In the genomic region with DNA sequence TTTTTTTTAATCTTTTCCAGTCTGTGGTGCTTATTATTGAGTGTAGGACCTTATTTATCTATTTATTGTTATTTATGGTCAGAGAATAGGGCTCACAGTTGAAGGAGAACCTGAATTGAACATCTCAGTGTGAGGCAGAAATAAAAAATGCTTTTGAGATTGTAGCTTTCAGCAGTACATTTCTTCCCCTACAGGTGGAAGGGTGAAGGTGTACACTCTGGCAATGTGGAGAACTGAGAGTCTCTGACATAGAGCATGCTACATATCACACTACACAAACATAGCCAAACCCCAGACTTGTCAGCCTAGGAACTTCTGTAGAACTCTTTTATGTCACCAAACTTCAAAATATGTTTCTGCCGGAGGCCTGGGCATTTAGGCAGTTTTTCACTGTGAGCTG, we compare ENCODE assay signal across 8 cellular contexts.
DNase-seq lines count a peak whose midpoint lies in the region; ATAC-seq and TF ChIP-seq lines count a peak whose summit lies in the region.

No MANE protein-coding gene starts in this region.

- intact Hi-C loops in cardiac septum (cut with DNase I): no loop called here

- in situ Hi-C loops in astrocyte of the cerebellum (cut with HindIII; ENCODE audit: low sequenced_read_pairs): loop anchor here (10.0 kb wide), 1 partner anchor 546 kb away; no protein-coding TSS in a partner anchor

- H3K27me3 Mint-ChIP-seq in type B pancreatic cell: no peaks in the 10 kb centered on the region

- peak; percentile 83 for ATAC-seq in GM18519 (IDR thresholded peaks at IDR 0.05; ENCODE audit: low FRiP score, unreplicated experiment)
- ATAC-seq in HG03103 (IDR thresholded peaks at IDR 0.05; ENCODE audit: low read depth, unreplicated experiment): peak; percentile 84

- H3K9me3 Mint-ChIP-seq in type B pancreatic cell: no peaks in the 10 kb centered on the region

- no peak overlapping the region for H3K4me3 ChIP-seq in astrocyte of the cerebellum (ENCODE audit: low read depth, low read length)

- H3K36me3 Mint-ChIP-seq in type B pancreatic cell: no peaks in the 10 kb centered on the region

- DNase-seq in astrocyte of the cerebellum (ENCODE audit: low read depth) (no peak), type B pancreatic cell (ENCODE audit: extremely low spot score, unreplicated experiment) (no peak), cardiac septum (ENCODE audit: low spot score) (no peak), HK-2 (ENCODE audit: unreplicated experiment) (no peak)
- DNase-seq in effector CD4-positive, alpha-beta T cell: no peak

- no peak overlapping the region for H3K27ac Mint-ChIP-seq in type B pancreatic cell

- no peak overlapping the region for H3K27ac ChIP-seq in 22Rv1

- TF ChIP-seq CTCF in 22Rv1 (IDR thresholded peaks at IDR 0.05) (peak; percentile 56), astrocyte of the cerebellum (IDR thresholded peaks at IDR 0.05; ENCODE audit: low read depth, low read length, missing control alignments) (peak; percentile 35), type B pancreatic cell (conservative IDR thresholded peaks at IDR 0.05) (peak; percentile 52)

- H3K4me3 Mint-ChIP-seq in type B pancreatic cell: no peak overlapping the region

- peaks cover 13% of the 10 kb centered on the region for H3K4me1 Mint-ChIP-seq in type B pancreatic cell (ENCODE audit: unreplicated experiment)
